Comparison of ENCODE assay signal across 17 cellular contexts in the genomic region with DNA sequence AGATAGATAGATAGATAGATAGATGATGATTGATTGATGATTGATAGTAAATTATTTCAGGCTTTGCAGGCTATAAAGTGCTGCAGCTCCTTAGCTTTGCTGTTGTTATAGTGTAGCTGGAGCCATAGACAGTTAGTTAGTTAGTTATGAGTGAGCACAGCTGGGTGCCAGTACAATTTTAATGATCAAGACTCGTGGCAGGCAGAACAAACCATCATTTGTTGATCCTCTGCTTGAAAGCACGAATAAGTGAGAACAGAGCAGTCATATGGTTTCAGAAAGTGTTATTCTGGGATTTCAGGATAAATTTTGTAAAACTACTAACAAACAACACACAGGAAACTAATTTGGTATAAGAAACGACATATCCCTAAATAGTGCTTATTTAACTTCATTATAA.
"Had no signal": no experiment of that assay in that cellular context is flagged by ENCODE, and none has a peak within 500 bp of the region (broad histone marks: within the 10 kb centered on the region; RNA-seq: fewer than 3 reads in every experiment).

No MANE protein-coding gene starts in this region.

- H3K27me3 ChIP-seq: gastroesophageal sphincter, heart right ventricle, transverse colon, vagina had no signal

- ATAC-seq: activated CD4-positive, CD25-positive, alpha-beta regulatory T cell treated with anti-CD3 and anti-CD28 coated beads, Interleukin-2, amount 50 U/mL, for 24 hours; activated CD8-positive, alpha-beta T cell treated with anti-CD3 and anti-CD28 coated beads, Interleukin-2, amount 10 ng/mL, durations not matched to agents 7 days and 5 days; activated naive CD4-positive, alpha-beta T cell treated with anti-CD3 and anti-CD28 coated beads, Interleukin-2, amount 50 U/mL, for 72 hours; esophagus mucosa; gastroesophageal sphincter; heart right ventricle; left ventricle myocardium superior; naive thymus-derived CD4-positive, alpha-beta T cell had no signal

- H3K27ac Mint-ChIP-seq: activated CD4-positive, alpha-beta T cell treated with anti-CD3 and anti-CD28 coated beads, Interleukin-2, amount 10 ng/mL, durations not matched to agents 7 days and 5 days; activated CD8-positive, alpha-beta T cell treated with anti-CD3 and anti-CD28 coated beads, Interleukin-2, amount 10 ng/mL, durations not matched to agents 7 days and 5 days; activated naive CD4-positive, alpha-beta T cell treated with anti-CD3 and anti-CD28 coated beads, Interleukin-2, amount 50 U/mL, for 72 hours had no signal

- H3K4me3 Mint-ChIP-seq: activated CD4-positive, alpha-beta T cell treated with anti-CD3 and anti-CD28 coated beads, Interleukin-2, amount 10 ng/mL, durations not matched to agents 7 days and 5 days; activated CD8-positive, alpha-beta T cell treated with anti-CD3 and anti-CD28 coated beads, Interleukin-2, amount 10 ng/mL, durations not matched to agents 7 days and 5 days; naive thymus-derived CD4-positive, alpha-beta T cell had no signal

- H3K4me1 Mint-ChIP-seq: activated CD4-positive, alpha-beta T cell treated with anti-CD3 and anti-CD28 coated beads, Interleukin-2, amount 10 ng/mL, durations not matched to agents 7 days and 5 days had no signal

- H3K27ac ChIP-seq: coronary artery, gastroesophageal sphincter, heart right ventricle, transverse colon, vagina had no signal

- H3K4me1 ChIP-seq: gastroesophageal sphincter, heart right ventricle, transverse colon, vagina had no signal

- H3K9me3 Mint-ChIP-seq: activated CD4-positive, alpha-beta T cell treated with anti-CD3 and anti-CD28 coated beads, Interleukin-2, amount 10 ng/mL, durations not matched to agents 7 days and 5 days; activated naive CD4-positive, alpha-beta T cell treated with anti-CD3 and anti-CD28 coated beads, Interleukin-2, amount 50 U/mL, for 72 hours had no signal

- H3K9me3 ChIP-seq: gastroesophageal sphincter, heart right ventricle, transverse colon, vagina had no signal

- H3K4me3 ChIP-seq: coronary artery, gastroesophageal sphincter, heart right ventricle, transverse colon, vagina had no signal

- DNase-seq: activated CD4-positive, alpha-beta T cell treated with anti-CD3 and anti-CD28 coated beads, Interleukin-2, amount 10 ng/mL, durations not matched to agents 7 days and 5 days; activated CD8-positive, alpha-beta T cell treated with anti-CD3 and anti-CD28 coated beads, Interleukin-2, amount 10 ng/mL, durations not matched to agents 7 days and 5 days; activated effector memory CD4-positive, alpha-beta T cell treated with Interleukin-2 at 50 U/mL for 16 hours; activated T-cell treated with anti-CD3 and anti-CD28 coated beads, Interleukin-2, amount 50 U/mL, for 48 hours; amniotic stem cell; heart right ventricle; left ventricle myocardium superior; mesenchymal stem cell; naive thymus-derived CD4-positive, alpha-beta T cell; stimulated activated naive CD4-positive, alpha-beta T cell treated with Interleukin-2 at 50 U/mL for 16 hours; transverse colon had no signal

- H3K27me3 Mint-ChIP-seq: activated CD4-positive, alpha-beta T cell treated with anti-CD3 and anti-CD28 coated beads, Interleukin-2, amount 10 ng/mL, durations not matched to agents 7 days and 5 days; naive thymus-derived CD4-positive, alpha-beta T cell had no signal
